Comparison of ENCODE assay signal across 1 cellular context in the genomic region with DNA sequence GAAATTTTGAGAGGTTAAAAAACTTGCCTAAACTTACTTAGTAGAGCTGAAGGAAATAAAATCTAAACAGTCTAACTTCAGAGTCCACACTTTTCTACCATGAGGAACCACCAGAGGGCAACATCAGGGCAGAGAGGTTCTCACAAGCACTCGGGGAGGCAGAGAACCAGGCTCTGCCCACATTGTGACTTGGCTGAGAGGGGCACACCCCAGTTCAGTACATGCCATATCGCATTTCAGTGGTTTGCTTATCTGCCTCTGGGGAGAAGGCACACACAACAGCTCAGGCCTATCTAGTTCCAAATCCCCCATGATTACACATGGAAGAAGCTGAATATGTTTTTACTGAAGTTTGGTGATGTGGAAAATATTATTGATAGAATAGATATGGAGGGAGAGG.
TF ChIP-seq lines count a peak whose summit lies in the region.

No MANE protein-coding gene starts in this region.

TF ChIP-seq in HEK293, 187 proteins besides CTCF, POLR2A, EP300 and RAD21 (continued from another document):
- TF ChIP-seq, protein P1, sequence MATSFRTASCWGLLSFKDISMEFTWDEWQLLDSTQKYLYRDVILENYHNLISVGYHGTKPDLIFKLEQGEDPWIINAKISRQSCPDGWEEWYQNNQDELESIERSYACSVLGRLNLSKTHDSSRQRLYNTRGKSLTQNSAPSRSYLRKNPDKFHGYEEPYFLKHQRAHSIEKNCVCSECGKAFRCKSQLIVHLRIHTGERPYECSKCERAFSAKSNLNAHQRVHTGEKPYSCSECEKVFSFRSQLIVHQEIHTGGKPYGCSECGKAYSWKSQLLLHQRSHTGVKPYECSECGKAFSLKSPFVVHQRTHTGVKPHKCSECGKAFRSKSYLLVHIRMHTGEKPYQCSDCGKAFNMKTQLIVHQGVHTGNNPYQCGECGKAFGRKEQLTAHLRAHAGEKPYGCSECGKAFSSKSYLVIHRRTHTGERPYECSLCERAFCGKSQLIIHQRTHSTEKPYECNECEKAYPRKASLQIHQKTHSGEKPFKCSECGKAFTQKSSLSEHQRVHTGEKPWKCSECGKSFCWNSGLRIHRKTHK (tag by site-specific recombination; IDR thresholded peaks at IDR 0.05), result no peak
- peak; percentile 64; the same call in 1 of the 2 replicates for TF ChIP-seq MZF1 (tag by site-specific recombination; IDR thresholded peaks at IDR 0.05; ENCODE audit: borderline replicate concordance)
- peak; percentile 22; the same call in 1 of the 2 replicates for TF ChIP-seq ZNF654 (tag by site-specific recombination; IDR thresholded peaks at IDR 0.05; ENCODE audit: low read depth)
- no peak for TF ChIP-seq TRIM28 (IDR thresholded peaks at IDR 0.05; ENCODE audit: borderline replicate concordance, low read length)
- TF ChIP-seq, protein P2, sequence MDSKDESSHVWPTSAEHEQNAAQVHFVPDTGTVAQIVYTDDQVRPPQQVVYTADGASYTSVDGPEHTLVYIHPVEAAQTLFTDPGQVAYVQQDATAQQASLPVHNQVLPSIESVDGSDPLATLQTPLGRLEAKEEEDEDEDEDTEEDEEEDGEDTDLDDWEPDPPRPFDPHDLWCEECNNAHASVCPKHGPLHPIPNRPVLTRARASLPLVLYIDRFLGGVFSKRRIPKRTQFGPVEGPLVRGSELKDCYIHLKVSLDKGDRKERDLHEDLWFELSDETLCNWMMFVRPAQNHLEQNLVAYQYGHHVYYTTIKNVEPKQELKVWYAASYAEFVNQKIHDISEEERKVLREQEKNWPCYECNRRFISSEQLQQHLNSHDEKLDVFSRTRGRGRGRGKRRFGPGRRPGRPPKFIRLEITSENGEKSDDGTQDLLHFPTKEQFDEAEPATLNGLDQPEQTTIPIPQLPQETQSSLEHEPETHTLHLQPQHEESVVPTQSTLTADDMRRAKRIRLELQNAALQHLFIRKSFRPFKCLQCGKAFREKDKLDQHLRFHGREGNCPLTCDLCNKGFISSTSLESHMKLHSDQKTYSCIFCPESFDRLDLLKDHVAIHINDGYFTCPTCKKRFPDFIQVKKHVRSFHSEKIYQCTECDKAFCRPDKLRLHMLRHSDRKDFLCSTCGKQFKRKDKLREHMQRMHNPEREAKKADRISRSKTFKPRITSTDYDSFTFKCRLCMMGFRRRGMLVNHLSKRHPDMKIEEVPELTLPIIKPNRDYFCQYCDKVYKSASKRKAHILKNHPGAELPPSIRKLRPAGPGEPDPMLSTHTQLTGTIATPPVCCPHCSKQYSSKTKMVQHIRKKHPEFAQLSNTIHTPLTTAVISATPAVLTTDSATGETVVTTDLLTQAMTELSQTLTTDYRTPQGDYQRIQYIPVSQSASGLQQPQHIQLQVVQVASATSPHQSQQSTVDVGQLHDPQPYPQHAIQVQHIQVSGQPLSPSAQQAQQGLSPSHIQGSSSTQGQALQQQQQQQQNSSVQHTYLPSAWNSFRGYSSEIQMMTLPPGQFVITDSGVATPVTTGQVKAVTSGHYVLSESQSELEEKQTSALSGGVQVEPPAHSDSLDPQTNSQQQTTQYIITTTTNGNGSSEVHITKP (tag by site-specific recombination; IDR thresholded peaks at IDR 0.05), result peak; percentile 37
- TF ChIP-seq, protein P3, sequence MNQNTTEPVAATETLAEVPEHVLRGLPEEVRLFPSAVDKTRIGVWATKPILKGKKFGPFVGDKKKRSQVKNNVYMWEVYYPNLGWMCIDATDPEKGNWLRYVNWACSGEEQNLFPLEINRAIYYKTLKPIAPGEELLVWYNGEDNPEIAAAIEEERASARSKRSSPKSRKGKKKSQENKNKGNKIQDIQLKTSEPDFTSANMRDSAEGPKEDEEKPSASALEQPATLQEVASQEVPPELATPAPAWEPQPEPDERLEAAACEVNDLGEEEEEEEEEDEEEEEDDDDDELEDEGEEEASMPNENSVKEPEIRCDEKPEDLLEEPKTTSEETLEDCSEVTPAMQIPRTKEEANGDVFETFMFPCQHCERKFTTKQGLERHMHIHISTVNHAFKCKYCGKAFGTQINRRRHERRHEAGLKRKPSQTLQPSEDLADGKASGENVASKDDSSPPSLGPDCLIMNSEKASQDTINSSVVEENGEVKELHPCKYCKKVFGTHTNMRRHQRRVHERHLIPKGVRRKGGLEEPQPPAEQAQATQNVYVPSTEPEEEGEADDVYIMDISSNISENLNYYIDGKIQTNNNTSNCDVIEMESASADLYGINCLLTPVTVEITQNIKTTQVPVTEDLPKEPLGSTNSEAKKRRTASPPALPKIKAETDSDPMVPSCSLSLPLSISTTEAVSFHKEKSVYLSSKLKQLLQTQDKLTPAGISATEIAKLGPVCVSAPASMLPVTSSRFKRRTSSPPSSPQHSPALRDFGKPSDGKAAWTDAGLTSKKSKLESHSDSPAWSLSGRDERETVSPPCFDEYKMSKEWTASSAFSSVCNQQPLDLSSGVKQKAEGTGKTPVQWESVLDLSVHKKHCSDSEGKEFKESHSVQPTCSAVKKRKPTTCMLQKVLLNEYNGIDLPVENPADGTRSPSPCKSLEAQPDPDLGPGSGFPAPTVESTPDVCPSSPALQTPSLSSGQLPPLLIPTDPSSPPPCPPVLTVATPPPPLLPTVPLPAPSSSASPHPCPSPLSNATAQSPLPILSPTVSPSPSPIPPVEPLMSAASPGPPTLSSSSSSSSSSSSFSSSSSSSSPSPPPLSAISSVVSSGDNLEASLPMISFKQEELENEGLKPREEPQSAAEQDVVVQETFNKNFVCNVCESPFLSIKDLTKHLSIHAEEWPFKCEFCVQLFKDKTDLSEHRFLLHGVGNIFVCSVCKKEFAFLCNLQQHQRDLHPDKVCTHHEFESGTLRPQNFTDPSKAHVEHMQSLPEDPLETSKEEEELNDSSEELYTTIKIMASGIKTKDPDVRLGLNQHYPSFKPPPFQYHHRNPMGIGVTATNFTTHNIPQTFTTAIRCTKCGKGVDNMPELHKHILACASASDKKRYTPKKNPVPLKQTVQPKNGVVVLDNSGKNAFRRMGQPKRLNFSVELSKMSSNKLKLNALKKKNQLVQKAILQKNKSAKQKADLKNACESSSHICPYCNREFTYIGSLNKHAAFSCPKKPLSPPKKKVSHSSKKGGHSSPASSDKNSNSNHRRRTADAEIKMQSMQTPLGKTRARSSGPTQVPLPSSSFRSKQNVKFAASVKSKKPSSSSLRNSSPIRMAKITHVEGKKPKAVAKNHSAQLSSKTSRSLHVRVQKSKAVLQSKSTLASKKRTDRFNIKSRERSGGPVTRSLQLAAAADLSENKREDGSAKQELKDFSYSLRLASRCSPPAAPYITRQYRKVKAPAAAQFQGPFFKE (tag by site-specific recombination; IDR thresholded peaks at IDR 0.05; ENCODE audit: borderline replicate concordance), result no peak
- TF ChIP-seq ZNF548 (tag by site-specific recombination; IDR thresholded peaks at IDR 0.05), result no peak
- TF ChIP-seq ZFHX2 (tag by site-specific recombination; conservative IDR thresholded peaks at IDR 0.05), result no peak
- no peak for TF ChIP-seq ZNF626 (tag by site-specific recombination; IDR thresholded peaks at IDR 0.05)
- TF ChIP-seq ZNF561 (tag by site-specific recombination; IDR thresholded peaks at IDR 0.05; ENCODE audit: borderline replicate concordance), result 0 out of 2 replicates have a peak, but pooled peaks have one; percentile 17
- no peak for TF ChIP-seq ZNF19 (tag by site-specific recombination; IDR thresholded peaks at IDR 0.05; ENCODE audit: low read depth)
TF ChIP-seq in HEK293: peak in this region for 7.
